In the genomic region with DNA sequence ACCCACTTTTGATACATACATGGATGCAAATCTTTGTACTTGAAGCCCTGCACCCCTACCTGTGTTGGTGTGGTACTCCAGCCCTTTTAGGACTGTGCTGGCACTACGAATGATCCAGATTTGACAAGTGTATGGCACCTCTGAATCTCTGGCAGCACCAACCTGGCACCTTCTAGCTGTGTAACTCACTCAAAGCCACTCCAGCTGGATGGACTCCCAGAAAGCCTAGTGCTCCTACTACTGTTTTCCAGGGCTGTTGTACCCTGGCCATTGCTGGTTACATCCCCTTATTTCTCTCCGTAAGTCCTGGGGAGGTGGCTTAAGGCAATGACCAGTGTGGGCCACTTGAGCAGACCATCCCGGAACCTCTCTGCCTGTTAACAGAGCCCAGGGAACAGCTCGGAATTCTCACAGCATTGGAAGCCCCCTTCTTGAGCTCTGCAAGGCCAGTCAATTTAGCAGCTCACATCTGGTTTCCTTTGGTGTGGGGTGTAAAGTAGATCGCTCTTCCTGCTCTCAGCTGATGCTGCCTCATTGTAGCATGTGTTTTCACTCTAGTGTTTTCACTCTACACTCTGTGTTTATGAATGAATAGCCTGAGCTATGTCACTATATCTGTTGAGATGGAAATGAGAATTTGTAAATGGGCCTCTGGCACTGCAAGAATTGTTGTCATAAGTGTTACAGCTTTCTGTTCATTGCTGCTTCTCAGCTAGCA, we compare ENCODE assay signal across 17 cellular contexts. TPM values are rescaled to one million over a fixed set of nuclear protein-coding genes. Genes with fewer than 3 reads are reported as not detected.
A peak's percentile ranks its signal among the peaks of the same experiment; 100 is the strongest.
DNase-seq lines count a peak whose midpoint lies in the region; ATAC-seq and TF ChIP-seq lines count a peak whose summit lies in the region.
"Had no signal": no experiment of that assay in that cellular context is flagged by ENCODE, and none has a peak within 500 bp of the region (broad histone marks: within the 10 kb centered on the region; RNA-seq: fewer than 3 reads in every experiment).

No MANE protein-coding gene starts in this region.

- H3K27me3 ChIP-seq in heart right ventricle = no peaks in the 10 kb centered on the region
- no peaks in the 10 kb centered on the region for H3K27me3 ChIP-seq in sigmoid colon
- H3K27me3 ChIP-seq in tibial nerve = no peaks in the 10 kb centered on the region
- H3K27me3 ChIP-seq: body of pancreas had no signal

- H3K27ac ChIP-seq in angular gyrus (ENCODE audit: low read depth, low read length) = peak overlapping the region; percentile 65
- no peak overlapping the region for H3K27ac ChIP-seq in heart right ventricle
- H3K27ac ChIP-seq in sigmoid colon = peak overlapping the region; percentile 20 to 61 (median 47)
- H3K27ac ChIP-seq in tibial nerve = peak overlapping the region in 2 of 4 donors; percentile 9 to 38
- H3K27ac ChIP-seq: 22Rv1, body of pancreas had no signal

- H3K36me3 ChIP-seq in heart right ventricle = peaks cover 0 to 73% (median 14%) of the 10 kb centered on the region in 9 donors
- peaks cover 0 to 17% (median 7%) of the 10 kb centered on the region in 4 donors for H3K36me3 ChIP-seq in sigmoid colon
- no peaks in the 10 kb centered on the region for H3K36me3 ChIP-seq in mucosa of descending colon (ENCODE audit: low read depth)
- peaks cover 0 to 32% (median 0%) of the 10 kb centered on the region in 3 donors for H3K36me3 ChIP-seq in tibial nerve

- TF ChIP-seq EP300 in sigmoid colon (IDR thresholded peaks at IDR 0.05) (no peak), tibial nerve (IDR thresholded peaks at IDR 0.05) (no peak)

- no peak for DNase-seq in activated CD8-positive, alpha-beta T cell treated with anti-CD3 and anti-CD28 coated beads for 36 hours
- DNase-seq in activated CD8-positive, alpha-beta T cell treated with anti-CD3 and anti-CD28 coated beads, Interleukin-2, amount 10 ng/mL, durations not matched to agents 7 days and 5 days = no peak
- DNase-seq in heart right ventricle (peak in 1 of 2 donors; percentile 61), sigmoid colon (no peak), mucosa of descending colon (no peak), tibial nerve (ENCODE audit: low spot score in 2 of 2) (no peak)
- DNase-seq: activated CD4-positive, alpha-beta T cell treated with anti-CD3 and anti-CD28 coated beads, Interleukin-2, amount 10 ng/mL, durations not matched to agents 24 days and 14 days; body of pancreas; Caco-2; HFFc6; NCI-H2081; SHP77; T1000 had no signal

- no peak for ATAC-seq in activated CD8-positive, alpha-beta T cell treated with anti-CD3 and anti-CD28 coated beads for 36 hours
- ATAC-seq in activated CD8-positive, alpha-beta T cell treated with anti-CD3 and anti-CD28 coated beads, Interleukin-2, amount 10 ng/mL, durations not matched to agents 7 days and 5 days = no peak
- peak; percentile 54 to 87 (median 77) for ATAC-seq in heart right ventricle
- no peak for ATAC-seq in mucosa of descending colon
- no peak for ATAC-seq in GM21723 (IDR thresholded peaks at IDR 0.05; ENCODE audit: unreplicated experiment)
- ATAC-seq: body of pancreas had no signal

- TF ChIP-seq POLR2A in sigmoid colon (IDR thresholded peaks at IDR 0.05) = no peak
- TF ChIP-seq POLR2A in tibial nerve (IDR thresholded peaks at IDR 0.05) = no peak

- TF ChIP-seq CTCF in activated CD8-positive, alpha-beta T cell treated with anti-CD3 and anti-CD28 coated beads for 36 hours (IDR thresholded peaks at IDR 0.05) = no peak
- TF ChIP-seq CTCF in heart right ventricle (IDR thresholded peaks at IDR 0.05) = no peak
- no peak for TF ChIP-seq CTCF in sigmoid colon (IDR thresholded peaks at IDR 0.05)
- no peak for TF ChIP-seq CTCF in mucosa of descending colon (IDR thresholded peaks at IDR 0.05)
- no peak for TF ChIP-seq CTCF in tibial nerve (IDR thresholded peaks at IDR 0.05)

- intact Hi-C loops in activated CD8-positive, alpha-beta T cell treated with anti-CD3 and anti-CD28 coated beads for 36 hours (cut with micrococcal nuclease) = no loop called here
- intact Hi-C loops in heart right ventricle (cut with DNase I) = no loop called here
- intact Hi-C loops in sigmoid colon (cut with DNase I) = no loop called here
- intact Hi-C loops in mucosa of descending colon (cut with DNase I, micrococcal nuclease) = no loop called here

- CTCF ChIA-PET in activated CD8-positive, alpha-beta T cell treated with anti-CD3 and anti-CD28 coated beads for 36 hours (lab: Charles Lee) = interaction anchor here (1.0 to 3.1 kb wide), 3 partner anchors 14 to 330 kb away, joined by 3 to 14 read pairs (median 3); no protein-coding TSS in a partner anchor
- CTCF ChIA-PET in activated CD8-positive, alpha-beta T cell treated with anti-CD3 and anti-CD28 coated beads, Interleukin-2, amount 10 ng/mL, durations not matched to agents 7 days and 5 days (lab: Charles Lee) = interaction anchor here (0.7 kb wide), 1 partner anchor 37 kb away, joined by 3 read pairs; no protein-coding TSS in a partner anchor

- 57 to 72% methylated on average over 5 of the region's 5 CpGs for WGBS in heart right ventricle, 2 donors
- WGBS in sigmoid colon, 2 donors = 91 to 92% methylated on average over 5 of the region's 5 CpGs
- WGBS in tibial nerve, 2 donors = 78 to 82% methylated on average over 5 of the region's 5 CpGs

- H3K27ac Mint-ChIP-seq in activated CD8-positive, alpha-beta T cell treated with anti-CD3 and anti-CD28 coated beads for 36 hours = peak overlapping the region; percentile 0
- no peak overlapping the region for H3K27ac Mint-ChIP-seq in activated CD8-positive, alpha-beta T cell treated with anti-CD3 and anti-CD28 coated beads, Interleukin-2, amount 10 ng/mL, durations not matched to agents 7 days and 5 days
- H3K27ac Mint-ChIP-seq: HFFc6 had no signal

- peaks cover 27% of the 10 kb centered on the region for H3K36me3 Mint-ChIP-seq in activated CD8-positive, alpha-beta T cell treated with anti-CD3 and anti-CD28 coated beads for 36 hours (ENCODE audit: low read depth)
- H3K36me3 Mint-ChIP-seq in activated CD8-positive, alpha-beta T cell treated with anti-CD3 and anti-CD28 coated beads, Interleukin-2, amount 10 ng/mL, durations not matched to agents 7 days and 5 days (ENCODE audit: low read depth) = peaks cover 56% of the 10 kb centered on the region

- H3K4me1 Mint-ChIP-seq in activated CD8-positive, alpha-beta T cell treated with anti-CD3 and anti-CD28 coated beads for 36 hours (ENCODE audit: low read depth) = no peaks in the 10 kb centered on the region
- H3K4me1 Mint-ChIP-seq in activated CD8-positive, alpha-beta T cell treated with anti-CD3 and anti-CD28 coated beads, Interleukin-2, amount 10 ng/mL, durations not matched to agents 7 days and 5 days (ENCODE audit: low read depth) = no peaks in the 10 kb centered on the region
- H3K4me1 Mint-ChIP-seq: activated CD4-positive, alpha-beta T cell treated with anti-CD3 and anti-CD28 coated beads, Interleukin-2, amount 10 ng/mL, durations not matched to agents 24 days and 14 days had no signal

- no peaks in the 10 kb centered on the region for H3K9me3 Mint-ChIP-seq in activated CD8-positive, alpha-beta T cell treated with anti-CD3 and anti-CD28 coated beads for 36 hours
- no peaks in the 10 kb centered on the region for H3K9me3 Mint-ChIP-seq in activated CD8-positive, alpha-beta T cell treated with anti-CD3 and anti-CD28 coated beads, Interleukin-2, amount 10 ng/mL, durations not matched to agents 7 days and 5 days (ENCODE audit: insufficient read depth)
- H3K9me3 Mint-ChIP-seq: activated CD4-positive, alpha-beta T cell treated with anti-CD3 and anti-CD28 coated beads, Interleukin-2, amount 10 ng/mL, durations not matched to agents 24 days and 14 days; HFFc6 had no signal

- no peaks in the 10 kb centered on the region for H3K27me3 Mint-ChIP-seq in activated CD8-positive, alpha-beta T cell treated with anti-CD3 and anti-CD28 coated beads for 36 hours
- no peaks in the 10 kb centered on the region for H3K27me3 Mint-ChIP-seq in activated CD8-positive, alpha-beta T cell treated with anti-CD3 and anti-CD28 coated beads, Interleukin-2, amount 10 ng/mL, durations not matched to agents 7 days and 5 days (ENCODE audit: low read depth)
- H3K27me3 Mint-ChIP-seq: activated CD4-positive, alpha-beta T cell treated with anti-CD3 and anti-CD28 coated beads, Interleukin-2, amount 10 ng/mL, durations not matched to agents 24 days and 14 days had no signal

- POLR2A ChIA-PET in activated CD8-positive, alpha-beta T cell treated with anti-CD3 and anti-CD28 coated beads for 36 hours (lab: Charles Lee) = interaction anchor here (0.8 to 1.3 kb wide), 2 partner anchors 9 to 35 kb away, joined by 3 to 5 read pairs; no protein-coding TSS in a partner anchor
- POLR2A ChIA-PET in activated CD8-positive, alpha-beta T cell treated with anti-CD3 and anti-CD28 coated beads, Interleukin-2, amount 10 ng/mL, durations not matched to agents 7 days and 5 days (lab: Charles Lee) = no interaction called here

- H3K4me3 ChIP-seq in heart right ventricle (no peak overlapping the region), sigmoid colon (no peak overlapping the region), mucosa of descending colon (no peak overlapping the region), tibial nerve (no peak overlapping the region)
- H3K4me3 ChIP-seq: body of pancreas, smooth muscle cell had no signal

- no peaks in the 10 kb centered on the region for H3K9me3 ChIP-seq in heart right ventricle
- H3K9me3 ChIP-seq in sigmoid colon = no peaks in the 10 kb centered on the region
- H3K9me3 ChIP-seq in mucosa of descending colon = no peaks in the 10 kb centered on the region
- no peaks in the 10 kb centered on the region for H3K9me3 ChIP-seq in tibial nerve
- H3K9me3 ChIP-seq: body of pancreas, Caco-2 had no signal

- H3K4me3 Mint-ChIP-seq in activated CD8-positive, alpha-beta T cell treated with anti-CD3 and anti-CD28 coated beads for 36 hours = no peak overlapping the region
- no peak overlapping the region for H3K4me3 Mint-ChIP-seq in activated CD8-positive, alpha-beta T cell treated with anti-CD3 and anti-CD28 coated beads, Interleukin-2, amount 10 ng/mL, durations not matched to agents 7 days and 5 days
- H3K4me3 Mint-ChIP-seq: activated CD4-positive, alpha-beta T cell treated with anti-CD3 and anti-CD28 coated beads, Interleukin-2, amount 10 ng/mL, durations not matched to agents 24 days and 14 days; HFFc6 had no signal

- H3K4me1 ChIP-seq in heart right ventricle = peaks cover 2 to 37% (median 13%) of the 10 kb centered on the region in 9 donors
- peaks cover 0 to 57% (median 43%) of the 10 kb centered on the region in 4 donors for H3K4me1 ChIP-seq in sigmoid colon
- H3K4me1 ChIP-seq in mucosa of descending colon (ENCODE audit: low read depth) = peaks cover 20% of the 10 kb centered on the region
- peaks cover 0 to 36% (median 10%) of the 10 kb centered on the region in 4 donors for H3K4me1 ChIP-seq in tibial nerve
- H3K4me1 ChIP-seq: Caco-2 had no signal

RNA-seq across cellular contexts. Expression of a gene that starts 12.2 kb away (rescaled TPM):
- total RNA-seq in activated CD8-positive, alpha-beta T cell treated with anti-CD3 and anti-CD28 coated beads for 36 hours = 1 to 10 TPM; 6.9 to 7.3 TPM
- 10 to 100 TPM in 1 of 2 experiments, 1 to 10 TPM in 1; 9.6 to 11.7 TPM for total RNA-seq in activated CD8-positive, alpha-beta T cell treated with anti-CD3 and anti-CD28 coated beads, Interleukin-2, amount 10 ng/mL, durations not matched to agents 7 days and 5 days
- total RNA-seq in heart right ventricle = 1 to 10 TPM in 3 of 10 donors, under 1 TPM in 7; 0.28 to 1.8 (median 0.81) TPM
- 1 to 10 TPM; 1.9 to 5.9 TPM for polyA plus RNA-seq in heart right ventricle
- 10 to 100 TPM in 1 of 4 donors, 1 to 10 TPM in 3; 3.9 to 10.9 (median 5.4) TPM for total RNA-seq in sigmoid colon
- 100 to 1,000 TPM; 154 to 309 (median 214) TPM for polyA plus RNA-seq in sigmoid colon
- total RNA-seq in mucosa of descending colon = 100 to 1,000 TPM in 1 of 3 donors, 10 to 100 TPM in 2; 50.8 to 122 (median 98.1) TPM
- 10 to 100 TPM in 3 of 4 donors, 1 to 10 TPM in 1; 7.5 to 27.1 (median 13.6) TPM for total RNA-seq in tibial nerve

RNA-seq across cellular contexts. Expression of a gene that starts 36.6 kb away (rescaled TPM):
- 10 to 100 TPM; 43.1 to 47.2 TPM for total RNA-seq in activated CD8-positive, alpha-beta T cell treated with anti-CD3 and anti-CD28 coated beads for 36 hours
- 10 to 100 TPM; 64.5 to 69.7 TPM for total RNA-seq in activated CD8-positive, alpha-beta T cell treated with anti-CD3 and anti-CD28 coated beads, Interleukin-2, amount 10 ng/mL, durations not matched to agents 7 days and 5 days
- total RNA-seq in heart right ventricle (10 to 100 TPM in 2 of 10 donors, 1 to 10 TPM in 8; 5.8 to 14.2 (median 8.9) TPM), sigmoid colon (10 to 100 TPM in 3 of 4 donors, 1 to 10 TPM in 1; 9.3 to 17.4 (median 12.7) TPM), mucosa of descending colon (10 to 100 TPM; 20.1 to 39.2 (median 31.0) TPM), tibial nerve (10 to 100 TPM; 10.0 to 28.8 (median 16.3) TPM)
- polyA plus RNA-seq in heart right ventricle (10 to 100 TPM; 10.6 to 14.2 TPM), sigmoid colon (10 to 100 TPM in 1 of 3 donors, 1 to 10 TPM in 2; 5.4 to 43.3 (median 7.2) TPM)

Comparison
In these comparisons a context has a peak if more than half of its experiments do, and no peak if none do; other contexts are left out.
1. ATAC-seq: peak in heart right ventricle (8 of 8); none in activated CD8-positive, alpha-beta T cell treated with anti-CD3 and anti-CD28 coated beads for 36 hours (single experiment), activated CD8-positive, alpha-beta T cell treated with anti-CD3 and anti-CD28 coated beads, Interleukin-2, amount 10 ng/mL, durations not matched to agents 7 days and 5 days (single experiment), mucosa of descending colon (single experiment) and GM21723 (single experiment).
2. H3K27ac ChIP-seq: peak in angular gyrus (single experiment) and sigmoid colon (4 of 4); none in heart right ventricle (0 of 10).